ENCODE assay signal across 18 cellular contexts in genomic region chr10:12587408-12587807, GRCh38.
DNase-seq lines count a peak whose midpoint lies in the region; ATAC-seq and TF ChIP-seq lines count a peak whose summit lies in the region.
"Had no signal": no experiment of that assay in that cellular context is flagged by ENCODE, and none has a peak within 500 bp of the region (broad histone marks: within the 10 kb centered on the region; RNA-seq: fewer than 3 reads in every experiment).

No MANE protein-coding gene starts in this region.

- peak overlapping the region; percentile 74 for H3K27ac Mint-ChIP-seq in T-helper 2 cell treated with Interferon-gamma antibody and Interleukin-4, amounts not matched to agents 5 μg/mL and 100 μg/mL, for 36 hours
- peak overlapping the region; percentile 18 for H3K27ac Mint-ChIP-seq in activated T-helper 1 cell treated with anti-CD3 and anti-CD28 coated beads, Interleukin-12 subunit alpha, Interleukin-12 subunit beta, Interleukin-2, Interleukin-4 antibody, amounts not matched to agents 30 ng/mL and 10 ng/mL and 1 ng/mL, durations not matched to agents 14 hours and 24 hours and 36 hours

- H3K27me3 Mint-ChIP-seq in T-helper 2 cell treated with Interferon-gamma antibody and Interleukin-4, amounts not matched to agents 5 μg/mL and 100 μg/mL, for 36 hours (ENCODE audit: low read depth), result no peaks in the 10 kb centered on the region
- H3K27me3 Mint-ChIP-seq in activated T-helper 1 cell treated with anti-CD3 and anti-CD28 coated beads, Interleukin-12 subunit alpha, Interleukin-12 subunit beta, Interleukin-2, Interleukin-4 antibody, amounts not matched to agents 30 ng/mL and 10 ng/mL and 1 ng/mL, durations not matched to agents 14 hours and 24 hours and 36 hours (ENCODE audit: insufficient read depth), result no peaks in the 10 kb centered on the region

- H3K27me3 ChIP-seq in DND-41 (ENCODE audit: insufficient read depth, low read length, poor library complexity) (no peaks in the 10 kb centered on the region), sigmoid colon (no peaks in the 10 kb centered on the region)
- H3K27me3 ChIP-seq: body of pancreas, dorsolateral prefrontal cortex, heart right ventricle, stomach had no signal

- no peak for TF ChIP-seq CTCF in DND-41 (IDR thresholded peaks at IDR 0.05; ENCODE audit: borderline replicate concordance, extremely low read depth, low read length, poor library complexity, severe bottlenecking)
- no peak for TF ChIP-seq CTCF in sigmoid colon (IDR thresholded peaks at IDR 0.05)

- H3K4me1 Mint-ChIP-seq in T-helper 2 cell treated with Interferon-gamma antibody and Interleukin-4, amounts not matched to agents 5 μg/mL and 100 μg/mL, for 36 hours (ENCODE audit: low read depth), result peaks cover 47% of the 10 kb centered on the region
- peaks cover 67% of the 10 kb centered on the region for H3K4me1 Mint-ChIP-seq in activated T-helper 1 cell treated with anti-CD3 and anti-CD28 coated beads, Interleukin-12 subunit alpha, Interleukin-12 subunit beta, Interleukin-2, Interleukin-4 antibody, amounts not matched to agents 30 ng/mL and 10 ng/mL and 1 ng/mL, durations not matched to agents 14 hours and 24 hours and 36 hours (ENCODE audit: low read depth)

- 67 to 68% methylated on average over 3 of the region's 3 CpGs for WGBS in sigmoid colon, 2 donors

- peak overlapping the region; percentile 80 for H3K4me3 Mint-ChIP-seq in T-helper 2 cell treated with Interferon-gamma antibody and Interleukin-4, amounts not matched to agents 5 μg/mL and 100 μg/mL, for 36 hours
- peak overlapping the region; percentile 19 for H3K4me3 Mint-ChIP-seq in activated T-helper 1 cell treated with anti-CD3 and anti-CD28 coated beads, Interleukin-12 subunit alpha, Interleukin-12 subunit beta, Interleukin-2, Interleukin-4 antibody, amounts not matched to agents 30 ng/mL and 10 ng/mL and 1 ng/mL, durations not matched to agents 14 hours and 24 hours and 36 hours

- H4K20me1 ChIP-seq in DND-41 (ENCODE audit: insufficient read depth, low read length), result no peaks in the 10 kb centered on the region

- no peak for DNase-seq in T-helper 2 cell treated with Interferon-gamma antibody and Interleukin-4, amounts not matched to agents 5 μg/mL and 100 μg/mL, for 36 hours (ENCODE audit: low spot score)
- DNase-seq in T-helper 2 cell (no peak), DND-41 (no peak), sigmoid colon (peak; percentile 48), superior temporal gyrus (ENCODE audit: extremely low spot score) (no peak)
- DNase-seq in activated T-helper 1 cell treated with anti-CD3 and anti-CD28 coated beads, Interleukin-12 subunit alpha, Interleukin-12 subunit beta, Interleukin-2, Interleukin-4 antibody, amounts not matched to agents 30 ng/mL and 10 ng/mL and 1 ng/mL, durations not matched to agents 14 hours and 24 hours and 36 hours (ENCODE audit: low spot score), result no peak
- DNase-seq: activated CD4-positive, CD25-positive, alpha-beta regulatory T cell treated with anti-CD3 and anti-CD28 coated beads, Interleukin-2, amount 50 U/mL, for 72 hours; activated CD8-positive, alpha-beta memory T cell treated with anti-CD3 and anti-CD28 coated beads, Interleukin-2, amount 50 U/mL, for 48 hours; body of pancreas; Caco-2; dorsolateral prefrontal cortex; GDM1; heart right ventricle; kidney; NCI-H2107; stomach had no signal

- H3K4me3 ChIP-seq in DND-41 (ENCODE audit: low read depth in 1 of 2, low read length in 2 of 2) (peak overlapping the region; percentile 10 to 51; a peak in 3 of 4 replicates), sigmoid colon (no peak overlapping the region)
- H3K4me3 ChIP-seq: body of pancreas, heart right ventricle had no signal

- H3K4me2 ChIP-seq in DND-41 (ENCODE audit: insufficient read depth, low read length), result peak overlapping the region; percentile 66

- peak overlapping the region; percentile 31; the same call in 1 of the 2 replicates for H2AFZ ChIP-seq in DND-41 (ENCODE audit: low read depth, low read length)

- H3K4me1 ChIP-seq in DND-41 (ENCODE audit: insufficient read depth, low read length), result peaks cover 84% of the 10 kb centered on the region
- peaks cover 0 to 13% (median 5%) of the 10 kb centered on the region in 4 donors for H3K4me1 ChIP-seq in sigmoid colon
- H3K4me1 ChIP-seq: Caco-2 had no signal

- H3K9me3 Mint-ChIP-seq in T-helper 2 cell treated with Interferon-gamma antibody and Interleukin-4, amounts not matched to agents 5 μg/mL and 100 μg/mL, for 36 hours, result peaks cover 8% of the 10 kb centered on the region
- H3K9me3 Mint-ChIP-seq in activated T-helper 1 cell treated with anti-CD3 and anti-CD28 coated beads, Interleukin-12 subunit alpha, Interleukin-12 subunit beta, Interleukin-2, Interleukin-4 antibody, amounts not matched to agents 30 ng/mL and 10 ng/mL and 1 ng/mL, durations not matched to agents 14 hours and 24 hours and 36 hours, result peaks cover 9% of the 10 kb centered on the region

- no peak for TF ChIP-seq EP300 in sigmoid colon (IDR thresholded peaks at IDR 0.05)

- H3K9me3 ChIP-seq in DND-41 (ENCODE audit: insufficient read depth, low read length, severe bottlenecking), result peaks cover 6% of the 10 kb centered on the region
- H3K9me3 ChIP-seq in sigmoid colon, result no peaks in the 10 kb centered on the region
- H3K9me3 ChIP-seq: body of pancreas, Caco-2, stomach had no signal

- H3K9ac ChIP-seq in DND-41 (ENCODE audit: low read depth, low read length), result peak overlapping the region; percentile 64

- peaks cover 5% of the 10 kb centered on the region for H3K36me3 Mint-ChIP-seq in T-helper 2 cell treated with Interferon-gamma antibody and Interleukin-4, amounts not matched to agents 5 μg/mL and 100 μg/mL, for 36 hours (ENCODE audit: low read depth)
- peaks cover 5% of the 10 kb centered on the region for H3K36me3 Mint-ChIP-seq in activated T-helper 1 cell treated with anti-CD3 and anti-CD28 coated beads, Interleukin-12 subunit alpha, Interleukin-12 subunit beta, Interleukin-2, Interleukin-4 antibody, amounts not matched to agents 30 ng/mL and 10 ng/mL and 1 ng/mL, durations not matched to agents 14 hours and 24 hours and 36 hours (ENCODE audit: low read depth)

- intact Hi-C loops in activated T-helper 1 cell treated with anti-CD3 and anti-CD28 coated beads, Interleukin-12 subunit alpha, Interleukin-12 subunit beta, Interleukin-2, Interleukin-4 antibody, amounts not matched to agents 30 ng/mL and 10 ng/mL and 1 ng/mL, durations not matched to agents 14 hours and 24 hours and 36 hours (cut with micrococcal nuclease), result no loop called here
- intact Hi-C loops in sigmoid colon (cut with DNase I), result no loop called here

- ATAC-seq in DND-41 (ENCODE audit: insufficient read depth, low read depth) (no peak), GM21619 (IDR thresholded peaks at IDR 0.05; ENCODE audit: unreplicated experiment) (no peak), HG03469 (IDR thresholded peaks at IDR 0.05; ENCODE audit: unreplicated experiment) (no peak)
- ATAC-seq: body of pancreas, heart right ventricle had no signal

- peaks cover 3% of the 10 kb centered on the region for H3K79me2 ChIP-seq in DND-41 (ENCODE audit: insufficient read depth, low read length)

- peaks cover 4% of the 10 kb centered on the region; the same call in 1 of the 2 replicates for H3K36me3 ChIP-seq in DND-41 (ENCODE audit: insufficient read depth, low read length)
- H3K36me3 ChIP-seq in sigmoid colon, result no peaks in the 10 kb centered on the region
- H3K36me3 ChIP-seq: heart right ventricle, stomach had no signal

- peak overlapping the region; percentile 98 for H3K27ac ChIP-seq in DND-41 (ENCODE audit: low read length)
- H3K27ac ChIP-seq in sigmoid colon, result no peak overlapping the region
- H3K27ac ChIP-seq: body of pancreas, dorsolateral prefrontal cortex, heart right ventricle had no signal

- TF ChIP-seq POLR2A in sigmoid colon (IDR thresholded peaks at IDR 0.05), result no peak

Comparison
In these comparisons a context has a peak if more than half of its experiments do, and no peak if none do; other contexts are left out.
1. H3K4me3 ChIP-seq: peak in DND-41 (2 of 2); none in sigmoid colon (0 of 4).